13 cellular contexts compared by ENCODE assay signal in the genomic region with DNA sequence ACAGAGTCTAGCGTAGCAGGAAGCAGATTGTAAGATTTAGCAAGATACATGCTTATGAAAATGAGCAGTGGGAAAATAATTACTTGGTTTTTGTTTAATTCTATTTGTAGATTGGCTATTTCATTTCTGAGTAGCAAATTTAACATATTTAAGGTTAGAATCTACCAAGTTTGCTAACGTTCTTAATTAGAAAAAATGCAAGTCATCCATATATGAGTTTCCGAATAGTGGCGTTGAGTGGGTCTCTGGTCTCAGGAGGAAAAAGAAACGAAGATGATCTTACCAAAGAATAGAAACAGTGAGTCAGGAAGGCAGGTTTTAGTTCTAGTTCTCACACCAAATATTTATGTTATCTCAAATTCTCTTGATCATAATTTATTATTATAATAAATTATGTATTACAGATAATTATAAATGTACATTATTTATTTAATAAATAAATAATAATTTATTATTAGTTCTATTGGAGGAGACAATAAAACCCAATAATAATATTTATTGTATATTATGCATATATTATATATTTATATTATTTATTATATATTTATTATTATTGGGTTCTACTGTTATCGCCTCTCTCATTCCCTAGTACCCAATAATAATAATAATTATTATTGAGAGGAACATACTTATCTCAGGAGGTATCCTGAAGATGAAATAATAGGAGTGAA.
A peak's percentile ranks its signal among the peaks of the same experiment; 100 is the strongest.
DNase-seq lines count a peak whose midpoint lies in the region; ATAC-seq, FAIRE-seq and TF ChIP-seq lines count a peak whose summit lies in the region.
"Had no signal": no experiment of that assay in that cellular context is flagged by ENCODE, and none has a peak within 500 bp of the region (broad histone marks: within the 10 kb centered on the region; RNA-seq: fewer than 3 reads in every experiment).

No MANE protein-coding gene starts in this region.

- DNase-seq in pancreas (no peak), DMS 273 treated with DMSO at 0.1 percent for 48 hours (lab: John Stamatoyannopoulos, UW) (no peak), T-helper 2 cell (no peak), anterior cingulate cortex (lab: John Stamatoyannopoulos, UW) (no peak)
- DNase-seq: CD4-positive, alpha-beta memory T cell; DMS79 treated with DMSO at 0.1 percent for 48 hours; H9 had no signal

- H3K4me3 ChIP-seq in pancreas, result no peak overlapping the region
- H3K4me3 ChIP-seq: BLaER1, GM12878 had no signal

- ATAC-seq in pancreas, result no peak
- ATAC-seq: GM12878 had no signal

- 82 to 86% methylated on average over 6 of the region's 6 CpGs for WGBS in pancreas, 2 donors

- H3K27me3 ChIP-seq in pancreas, result no peaks in the 10 kb centered on the region
- H3K27me3 ChIP-seq: BLaER1 had no signal

- no peak overlapping the region for H3K27ac ChIP-seq in pancreas
- H3K27ac ChIP-seq: BLaER1 had no signal

- intact Hi-C loops in pancreas (cut with DNase I), result no loop called here

- TF ChIP-seq CTCF in pancreas (IDR thresholded peaks at IDR 0.05), result no peak

- peaks cover 0 to 3% (median 3%) of the 10 kb centered on the region in 3 donors for H3K4me1 ChIP-seq in pancreas

- FAIRE-seq in G401.6 (lab: Jason Lieb, UNC) (peak; percentile 95), TTC549 (lab: Jason Lieb, UNC) (peak; percentile 79), endometrium (lab: Jason Lieb, UNC) (peak; percentile 78), pancreas (lab: Jason Lieb, UNC) (peak; percentile 90)
- FAIRE-seq: GM12878, H1 had no signal

- no peaks in the 10 kb centered on the region for H3K36me3 ChIP-seq in pancreas
- H3K36me3 ChIP-seq: BLaER1 had no signal

- no peaks in the 10 kb centered on the region for H3K9me3 ChIP-seq in pancreas
